ENCODE assay signal across 9 cellular contexts in genomic region chr20:31894980-31895675, GRCh38. TPM values are rescaled to one million over a fixed set of nuclear protein-coding genes. Genes with fewer than 3 reads are reported as not detected.
DNase-seq lines count a peak whose midpoint lies in the region; ATAC-seq and TF ChIP-seq lines count a peak whose summit lies in the region.
"Had no signal": no experiment of that assay in that cellular context is flagged by ENCODE, and none has a peak within 500 bp of the region (broad histone marks: within the 10 kb centered on the region; RNA-seq: fewer than 3 reads in every experiment).

No MANE protein-coding gene starts in this region.

- H3K4me1 ChIP-seq in BLaER1 treated with 17β-estradiol and CSF1 and Interleukin-3, amounts not matched to agents 10 nM and 100 nM, result peaks cover 12 to 22% (median 15%) of the 10 kb centered on the region in 10 experiments; a peak in 18 of 20 replicates
- no peaks in the 10 kb centered on the region for H3K4me1 ChIP-seq in psoas muscle

- in situ Hi-C loops in SK-MEL-5 (cut with HindIII; ENCODE audit: low pct_unique_long_range_greater_than_20kb, low sequenced_read_pairs), result no loop called here

- H3K4me2 ChIP-seq in BLaER1 treated with 17β-estradiol and CSF1 and Interleukin-3, amounts not matched to agents 10 nM and 100 nM, result peak overlapping the region; percentile 42 to 66 (median 55); a peak in 21 of 22 replicates

- peak overlapping the region; percentile 1 to 64 (median 55); a peak in 18 of 22 replicates for H3K9ac ChIP-seq in BLaER1 treated with 17β-estradiol and CSF1 and Interleukin-3, amounts not matched to agents 10 nM and 100 nM

- DNase-seq in SK-MEL-5 (ENCODE audit: low read depth, low spot score) (peak; percentile 99), foreskin fibroblast (peak; percentile 20 to 52), psoas muscle (peak; percentile 23 to 56), HuH-7.5 (ENCODE audit: low spot score) (no peak)
- DNase-seq in stimulated activated CD8-positive, alpha-beta memory T cell treated with anti-CD3 and anti-CD28 coated beads, Interleukin-4, amount 100 ng/mL, for 48 hours, result no peak

- H3K27me3 ChIP-seq in BLaER1 treated with 17β-estradiol and CSF1 and Interleukin-3, amounts not matched to agents 10 nM and 100 nM, result no peaks in the 10 kb centered on the region
- H3K27me3 ChIP-seq in psoas muscle (ENCODE audit: insufficient read depth in 3 of 3, low read length in 2 of 3), result peaks cover 0 to 3% (median 0%) of the 10 kb centered on the region in 3 donors

- 37 to 42% (median 39%) methylated on average over 8 of the region's 8 CpGs for WGBS in psoas muscle, 3 donors

- no peak overlapping the region for H3K4me3 ChIP-seq in BLaER1 treated with 17β-estradiol and CSF1 and Interleukin-3, amounts not matched to agents 10 nM and 100 nM
- H3K4me3 ChIP-seq in foreskin fibroblast (ENCODE audit: low read depth in 1 of 2, low read length in 2 of 2), result no peak overlapping the region
- H3K4me3 ChIP-seq in psoas muscle, result no peak overlapping the region

- H3K9me3 ChIP-seq in BLaER1 treated with 17β-estradiol and CSF1 and Interleukin-3, amounts not matched to agents 10 nM and 100 nM (replicated peaks in 1 of 11), result 0 out of 22 replicates have a peak, but pooled peaks cover 0 to 4% (median 0%) of the 10 kb centered on the region in 11 experiments
- H3K9me3 ChIP-seq in psoas muscle, result no peaks in the 10 kb centered on the region

- H3K27ac ChIP-seq in BLaER1 treated with 17β-estradiol and CSF1 and Interleukin-3, amounts not matched to agents 10 nM and 100 nM, result peak overlapping the region; percentile 34 to 73 (median 71); a peak in 20 of 22 replicates
- H3K27ac ChIP-seq in psoas muscle, result peak overlapping the region; percentile 48

- H3K36me3 ChIP-seq in BLaER1 treated with 17β-estradiol and CSF1 and Interleukin-3, amounts not matched to agents 10 nM and 100 nM, result no peaks in the 10 kb centered on the region
- no peaks in the 10 kb centered on the region for H3K36me3 ChIP-seq in psoas muscle (ENCODE audit: insufficient read depth in 1 of 2, low read depth in 1 of 2)

- no peak for TF ChIP-seq CTCF in foreskin fibroblast (IDR thresholded peaks at IDR 0.05; ENCODE audit: low read depth, low read length)
- TF ChIP-seq CTCF in psoas muscle (IDR thresholded peaks at IDR 0.05), result no peak

- ATAC-seq in GM19043 (IDR thresholded peaks at IDR 0.05; ENCODE audit: low read depth, unreplicated experiment) (peak; percentile 89), HG03097 (IDR thresholded peaks at IDR 0.05; ENCODE audit: low FRiP score, unreplicated experiment) (peak; percentile 83), psoas muscle (peak; percentile 60 to 92 (median 86))

- no peaks in the 10 kb centered on the region for H4K20me1 ChIP-seq in BLaER1 treated with 17β-estradiol and CSF1 and Interleukin-3, amounts not matched to agents 10 nM and 100 nM

- intact Hi-C loops in psoas muscle (cut with DNase I), result no loop called here

RNA-seq across cellular contexts. Expression of gene TTLL9, which starts 24.7 kb away (rescaled TPM):
- total RNA-seq in SK-MEL-5 (2014; rRNA removed; shearing (Covaris generic)), result not detected in 2 replicates
- polyA plus RNA-seq in SK-MEL-5 (2015; cell fraction: cytosol; rRNA removed), result not detected in 2 replicates
- 0.20 and 0.41 TPM in 2 replicates for polyA plus RNA-seq in SK-MEL-5 (2015; cell fraction: nucleus; rRNA removed)
- total RNA-seq in psoas muscle, result not detected
- under 1 TPM in 1 of 3 donors, not detected in 2; 0.01 TPM for polyA plus RNA-seq in psoas muscle

RNA-seq across cellular contexts. Expression of gene DUSP15, which starts 24.8 kb away (rescaled TPM):
- 6.2 and 6.6 TPM in 2 replicates for total RNA-seq in SK-MEL-5 (2014; rRNA removed; shearing (Covaris generic))
- 7.7 and 7.9 TPM in 2 replicates for polyA plus RNA-seq in SK-MEL-5 (2015; cell fraction: cytosol; rRNA removed)
- 3.5 and 16.2 TPM in 2 replicates for polyA plus RNA-seq in SK-MEL-5 (2015; cell fraction: nucleus; rRNA removed)
- under 1 TPM in 1 of 4 donors, not detected in 3; 0.51 TPM for total RNA-seq in psoas muscle
- polyA plus RNA-seq in psoas muscle, result under 1 TPM; 0.04 to 0.22 (median 0.17) TPM

RNA-seq across cellular contexts. Expression of gene FOXS1, which starts 49.7 kb away (rescaled TPM):
- not detected in 2 replicates for total RNA-seq in SK-MEL-5 (2014; rRNA removed; shearing (Covaris generic))
- not detected in 2 replicates for polyA plus RNA-seq in SK-MEL-5 (2015; cell fraction: cytosol; rRNA removed)
- not detected in 2 replicates for polyA plus RNA-seq in SK-MEL-5 (2015; cell fraction: nucleus; rRNA removed)
- total RNA-seq in psoas muscle, result 1 to 10 TPM in 2 of 4 donors, under 1 TPM in 2; 0.59 to 3.8 (median 1.2) TPM
- polyA plus RNA-seq in psoas muscle, result 1 to 10 TPM in 1 of 3 donors, under 1 TPM in 2; 0.65 to 1.3 (median 0.87) TPM
- total RNA-seq: subcutaneous adipose tissue had no signal

RNA-seq across cellular contexts. Expression of gene PDRG1, which starts 56.7 kb away (rescaled TPM):
- 12.2 and 13.9 TPM in 2 replicates for total RNA-seq in SK-MEL-5 (2014; rRNA removed; shearing (Covaris generic))
- 25.7 and 27.7 TPM in 2 replicates for polyA plus RNA-seq in SK-MEL-5 (2015; cell fraction: cytosol; rRNA removed)
- 10.8 and 17.5 TPM in 2 replicates for polyA plus RNA-seq in SK-MEL-5 (2015; cell fraction: nucleus; rRNA removed)
- 10 to 100 TPM in 2 of 4 donors, 1 to 10 TPM in 2; 7.8 to 15.8 (median 11.1) TPM for total RNA-seq in psoas muscle
- 10 to 100 TPM; 12.9 to 37.5 (median 32.4) TPM for polyA plus RNA-seq in psoas muscle

Comparison
In these comparisons a context has a peak if more than half of its experiments do, and no peak if none do; other contexts are left out.
1. DNase-seq: peak in SK-MEL-5 (single experiment), foreskin fibroblast (2 of 2) and psoas muscle (2 of 2); none in HuH-7.5 (single experiment) and stimulated activated CD8-positive, alpha-beta memory T cell treated with anti-CD3 and anti-CD28 coated beads, Interleukin-4, amount 100 ng/mL, for 48 hours (single experiment).
2. Peak in every context shown above with its lines, with median percentiles within 50 percentile points of each other: ATAC-seq.